ENCODE assay signal across 9 cellular contexts in the genomic region with DNA sequence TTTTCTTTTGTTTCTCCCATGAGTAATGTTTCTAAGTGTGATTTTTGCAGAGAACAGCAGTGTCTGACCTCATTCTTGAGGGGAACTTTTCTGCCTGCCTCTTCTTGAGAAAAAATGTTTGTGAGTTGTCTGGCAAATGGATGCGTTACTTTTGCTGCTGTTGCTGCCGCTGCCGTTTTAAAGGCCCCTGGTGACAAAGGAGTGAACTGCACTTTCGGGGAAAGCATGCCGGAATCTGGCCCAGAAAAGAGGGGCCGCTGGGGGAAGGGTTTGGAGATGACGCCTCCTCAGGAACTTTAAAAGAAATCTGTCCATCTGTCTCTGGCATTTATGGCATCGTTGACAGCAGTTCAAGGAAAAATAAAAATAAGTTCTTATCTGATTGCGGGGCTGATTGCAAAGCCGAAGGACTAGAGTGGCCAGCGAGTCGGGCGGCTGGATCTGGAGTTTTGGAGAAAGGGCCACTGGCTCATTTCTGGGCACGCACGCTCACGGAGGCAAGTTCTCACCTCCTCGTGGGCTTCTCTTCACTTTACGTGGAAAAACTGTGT. TPM values are rescaled to one million over a fixed set of nuclear protein-coding genes. Genes with fewer than 3 reads are reported as not detected.
A peak's percentile ranks its signal among the peaks of the same experiment; 100 is the strongest.
DNase-seq lines count a peak whose midpoint lies in the region; ATAC-seq and TF ChIP-seq lines count a peak whose summit lies in the region.
"Had no signal": no experiment of that assay in that cellular context is flagged by ENCODE, and none has a peak within 500 bp of the region (broad histone marks: within the 10 kb centered on the region; RNA-seq: fewer than 3 reads in every experiment).

No MANE protein-coding gene starts in this region.

- no peak overlapping the region for H3K27ac Mint-ChIP-seq in endothelial cell (ENCODE audit: unreplicated experiment)

- H3K36me3 ChIP-seq in A673 (ENCODE audit: insufficient read depth, low read length, poor library complexity, severe bottlenecking) = no peaks in the 10 kb centered on the region
- H3K36me3 ChIP-seq in GM23248 (ENCODE audit: low read depth) = no peaks in the 10 kb centered on the region
- H3K36me3 ChIP-seq in neural cell (ENCODE audit: insufficient read depth, low read length) = no peaks in the 10 kb centered on the region

- POLR2A ChIA-PET in A673 (lab: Charles Lee; ENCODE audit: low non-redundant PET) = no interaction called here

- in situ Hi-C loops in GM23248 (cut with MboI) = no loop called here

- no peak overlapping the region for H3K4me3 Mint-ChIP-seq in endothelial cell (ENCODE audit: unreplicated experiment)

- H3K36me3 Mint-ChIP-seq in endothelial cell (ENCODE audit: low read depth, unreplicated experiment) = no peaks in the 10 kb centered on the region

- H2AFZ ChIP-seq in GM23248 = peak overlapping the region; percentile 52; the same call in 1 of the 2 replicates
- H2AFZ ChIP-seq in neural cell (ENCODE audit: low read depth, low read length) = no peak overlapping the region

- H4K20me1 ChIP-seq in GM23248 (ENCODE audit: insufficient read depth) = no peaks in the 10 kb centered on the region
- H4K20me1 ChIP-seq in neural cell (ENCODE audit: insufficient read depth) = no peaks in the 10 kb centered on the region

- TF ChIP-seq CTCF in A673 (conservative IDR thresholded peaks at IDR 0.05; ENCODE audit: low read depth, low read length) = peak; percentile 79
- peak; percentile 71 for TF ChIP-seq CTCF in VCaP (conservative IDR thresholded peaks at IDR 0.05)
- TF ChIP-seq CTCF in endothelial cell (IDR thresholded peaks at IDR 0.05; ENCODE audit: unreplicated experiment) = peak; percentile 78
- TF ChIP-seq CTCF in neural cell (IDR thresholded peaks at IDR 0.05; ENCODE audit: poor library complexity, severe bottlenecking) = peak; percentile 62

- H3K79me2 ChIP-seq in GM23248 (ENCODE audit: insufficient read depth) (no peaks in the 10 kb centered on the region), neural cell (replicated peaks; ENCODE audit: insufficient read depth, low read length) (peaks cover 64% of the 10 kb centered on the region)

- ATAC-seq in GM18517 (IDR thresholded peaks at IDR 0.05; ENCODE audit: unreplicated experiment) = no peak

- TF ChIP-seq RAD21 in neural cell (conservative IDR thresholded peaks at IDR 0.05) = peak; percentile 46

- H3K27ac ChIP-seq in A673 (ENCODE audit: low read depth, low read length, poor library complexity, severe bottlenecking) (no peak overlapping the region), GM23248 (no peak overlapping the region), VCaP (no peak overlapping the region; the same call in 1 of the 2 replicates), neural cell (ENCODE audit: low read length) (no peak overlapping the region)
- H3K27ac ChIP-seq: epithelial cell of prostate had no signal

- no peak for TF ChIP-seq EP300 in neural cell (conservative IDR thresholded peaks at IDR 0.05; ENCODE audit: poor library complexity, severe bottlenecking)

- no peaks in the 10 kb centered on the region for H3K9me3 Mint-ChIP-seq in endothelial cell (ENCODE audit: unreplicated experiment)

- H3K4me2 ChIP-seq in GM23248 (ENCODE audit: unreplicated experiment) (peak overlapping the region; percentile 70), neural cell (ENCODE audit: low read length) (no peak overlapping the region)

- intact Hi-C loops in A673 (cut with micrococcal nuclease; ENCODE audit: unreplicated experiment) = loop anchor here (2.0 to 5.0 kb wide), 3 partner anchors 67 to 91 kb away; no protein-coding TSS in a partner anchor

- H3K9me3 ChIP-seq in A673 (ENCODE audit: low read depth, low read length, poor library complexity, severe bottlenecking) = no peaks in the 10 kb centered on the region
- no peaks in the 10 kb centered on the region for H3K9me3 ChIP-seq in GM23248 (ENCODE audit: low read depth)
- no peaks in the 10 kb centered on the region for H3K9me3 ChIP-seq in neural cell (ENCODE audit: low read length)

- no TSS peak for BruUV-seq in A673 (replicated peaks; lab: Mats Ljungman, UMichigan)

- H3K27me3 ChIP-seq in A673 (replicated peaks; ENCODE audit: insufficient read depth, low read depth, low read length, poor library complexity) = no peaks in the 10 kb centered on the region
- peaks cover 19% of the 10 kb centered on the region for H3K27me3 ChIP-seq in GM23248 (replicated peaks; ENCODE audit: insufficient read depth)
- H3K27me3 ChIP-seq in neural cell (ENCODE audit: insufficient read depth, low read depth, low read length) = no peaks in the 10 kb centered on the region

- H3K4me3 ChIP-seq in A673 (ENCODE audit: low read depth, low read length, poor library complexity, severe bottlenecking) (no peak overlapping the region), GM23248 (peak overlapping the region; percentile 51), neural cell (ENCODE audit: low read length) (no peak overlapping the region)

- H3K27me3 Mint-ChIP-seq in endothelial cell (ENCODE audit: unreplicated experiment) = peaks cover 5% of the 10 kb centered on the region

- peaks cover 26% of the 10 kb centered on the region for H3K4me1 Mint-ChIP-seq in endothelial cell (ENCODE audit: unreplicated experiment)

- H3F3A ChIP-seq in GM23248 (ENCODE audit: insufficient read depth) = 0 out of 2 replicates have a peak, but pooled peaks cover 5% of the 10 kb centered on the region
- H3F3A ChIP-seq in neural cell (ENCODE audit: insufficient read depth, low read length, poor library complexity, severe bottlenecking) = no peaks in the 10 kb centered on the region

- CTCF ChIA-PET in A673 (lab: Charles Lee) = no interaction called here

- H3K4me1 ChIP-seq in A673 (ENCODE audit: insufficient read depth, low read length, poor library complexity, severe bottlenecking) = peaks cover 85% of the 10 kb centered on the region
- no peaks in the 10 kb centered on the region for H3K4me1 ChIP-seq in GM23248 (ENCODE audit: insufficient read depth)

- H3K9ac ChIP-seq in GM23248 = no peak overlapping the region
- no peak overlapping the region for H3K9ac ChIP-seq in neural cell (ENCODE audit: low read length)

- H3K9me2 ChIP-seq in GM23248 (ENCODE audit: insufficient read depth) (no peaks in the 10 kb centered on the region), neural cell (ENCODE audit: insufficient read depth, low read length) (no peaks in the 10 kb centered on the region)

- 6 to 11% methylated on average over 18 of the region's 18 CpGs for WGBS in GM23248 (ENCODE audit: low coverage in 1 of 2, low lambda C conversion rate in 2 of 2, missing lambda C conversion rate in 2 of 2), 2 experiments

- DNase-seq in A673 (ENCODE audit: low spot score) (peak; percentile 88), GM23248 (peak; percentile 85), endothelial cell (ENCODE audit: low spot score) (peak; percentile 66), NCI-H2029 treated with DMSO at 0.1 percent for 48 hours (lab: John Stamatoyannopoulos, UW) (no peak), NCI-H2081 treated with DMSO at 0.1 percent for 48 hours (lab: John Stamatoyannopoulos, UW) (no peak)

TF ChIP-seq in neural cell, 6 proteins besides CTCF, POLR2A, EP300 and RAD21:
- TF ChIP-seq POLR2AphosphoS5 (IDR thresholded peaks at IDR 0.05) (no peak), SMC3 (conservative IDR thresholded peaks at IDR 0.05; ENCODE audit: poor library complexity) (peak; percentile 24), MXI1 (conservative IDR thresholded peaks at IDR 0.05; ENCODE audit: poor library complexity, severe bottlenecking) (no peak)

RNA-seq across cellular contexts. Expression of a gene that starts 16.5 kb away (rescaled TPM):
- total RNA-seq in A673 (2021) (12.0 and 14.1 TPM in 2 replicates), endothelial cell (ENCODE audit: unreplicated experiment) (0.54 TPM)
- not detected in 2 replicates for total RNA-seq in GM23248 (2014; rRNA removed; shearing (Covaris generic))
- polyA plus RNA-seq in GM23248 (2016; fragmentation: Nextera tagmentation; extraction: Ambion mirVana) (not detected in 2 replicates), neural cell (0.45 and 4.0 TPM in 2 replicates)
- 1.7 and 2.9 TPM in 2 replicates for polyA minus RNA-seq in neural cell

Comparison
In these comparisons a context has a peak if more than half of its experiments do, and no peak if none do; other contexts are left out.
1. DNase-seq: peak in A673 (single experiment), GM23248 (single experiment) and endothelial cell (single experiment); none in NCI-H2029 treated with DMSO at 0.1 percent for 48 hours (single experiment) and NCI-H2081 treated with DMSO at 0.1 percent for 48 hours (single experiment).
2. Peak in every context shown above with its lines, with median percentiles within 50 percentile points of each other: CTCF ChIP-seq.